ENCODE assay signal across 18 cellular contexts in the genomic region with DNA sequence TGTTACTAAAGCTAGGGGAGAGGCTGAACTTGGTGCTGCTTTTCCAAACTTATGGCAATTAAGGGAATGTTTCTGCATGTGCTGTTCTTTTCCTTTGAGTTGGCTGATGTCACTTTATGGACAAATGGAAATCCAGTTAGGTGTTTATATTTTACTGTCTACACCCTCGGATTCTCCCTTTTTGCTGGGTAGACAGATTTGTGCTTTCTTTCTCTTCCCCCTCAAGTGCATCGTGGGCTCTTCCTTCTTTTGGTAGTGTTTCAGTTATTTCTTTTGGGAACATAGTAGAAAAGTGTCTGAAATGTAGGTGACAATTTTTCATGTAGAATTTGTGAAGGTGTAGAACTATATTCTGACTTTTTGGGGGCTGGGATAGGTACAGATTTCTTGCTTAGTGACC. TPM values are rescaled to one million over a fixed set of nuclear protein-coding genes. Genes with fewer than 3 reads are reported as not detected.
DNase-seq lines count a peak whose midpoint lies in the region; ATAC-seq, FAIRE-seq and TF ChIP-seq lines count a peak whose summit lies in the region.
"Had no signal": no experiment of that assay in that cellular context is flagged by ENCODE, and none has a peak within 500 bp of the region (broad histone marks: within the 10 kb centered on the region; RNA-seq: fewer than 3 reads in every experiment).

No MANE protein-coding gene starts in this region.

- no peak for TF ChIP-seq EP300 in A549 (IDR thresholded peaks at IDR 0.05)
- no peak for TF ChIP-seq EP300 in K562 (IDR thresholded peaks at IDR 0.05; ENCODE audit: low read length)

- H3K4me1 Mint-ChIP-seq in GM23338 = no peaks in the 10 kb centered on the region; the same call in 2 of the 3 replicates
- H3K4me1 Mint-ChIP-seq: CD14-positive monocyte; CD4-positive, alpha-beta memory T cell; CD4-positive, CD25-positive, alpha-beta regulatory T cell; CD8-positive, alpha-beta memory T cell had no signal

- H3K36me3 Mint-ChIP-seq in GM23338 (ENCODE audit: low read depth) = no peaks in the 10 kb centered on the region
- H3K36me3 Mint-ChIP-seq: CD14-positive monocyte; CD4-positive, alpha-beta memory T cell; CD4-positive, CD25-positive, alpha-beta regulatory T cell; CD8-positive, alpha-beta memory T cell had no signal

- in situ Hi-C loops in K562 (cut with MboI) = no loop called here

- H3K36me3 ChIP-seq in GM23338 (ENCODE audit: insufficient read depth) = no peaks in the 10 kb centered on the region
- no peaks in the 10 kb centered on the region for H3K36me3 ChIP-seq in K562 (ENCODE audit: control insufficient read depth, insufficient read depth, low read length)
- H3K36me3 ChIP-seq: BLaER1 had no signal

- H3K27ac ChIP-seq in A549 (no peak overlapping the region), GM23338 (ENCODE audit: low read depth) (no peak overlapping the region), K562 (ENCODE audit: extremely low read depth, low read depth, low read length) (no peak overlapping the region)
- H3K27ac ChIP-seq: BLaER1 had no signal

- H3K4me2 ChIP-seq in A549 (no peak overlapping the region), GM23338 (no peak overlapping the region), K562 (ENCODE audit: insufficient read depth, low read length) (no peak overlapping the region)
- H3K4me2 ChIP-seq: BLaER1 had no signal

- no peak overlapping the region for H3K9ac ChIP-seq in K562 (ENCODE audit: insufficient read depth in 1 of 2, low read depth in 2 of 2, low read length in 2 of 2)
- H3K9ac ChIP-seq: BLaER1 had no signal

- no peak overlapping the region for H3K4me3 Mint-ChIP-seq in GM23338
- H3K4me3 Mint-ChIP-seq: CD14-positive monocyte; CD4-positive, alpha-beta memory T cell; CD4-positive, CD25-positive, alpha-beta regulatory T cell; CD8-positive, alpha-beta memory T cell had no signal

- H3K79me2 ChIP-seq in GM23338 (replicated peaks; ENCODE audit: insufficient read depth) (0 out of 2 replicates have a peak, but pooled peaks cover 3% of the 10 kb centered on the region), K562 (ENCODE audit: control insufficient read depth, insufficient read depth, low read length) (no peaks in the 10 kb centered on the region)

- TF ChIP-seq RAD21 in A549 (conservative IDR thresholded peaks at IDR 0.05 in 1 of 2, IDR thresholded peaks at IDR 0.05 in 1 of 2) = no peak
- no peak for TF ChIP-seq RAD21 in K562 (CRISPR knock-in tag; conservative IDR thresholded peaks at IDR 0.05 in 1 of 2, IDR thresholded peaks at IDR 0.05 in 1 of 2)

- H3F3A ChIP-seq in GM23338 (replicated peaks; ENCODE audit: low read depth) = no peaks in the 10 kb centered on the region

- no peaks in the 10 kb centered on the region for H3K9me1 ChIP-seq in K562 (ENCODE audit: control insufficient read depth, insufficient read depth, low read length)

- FAIRE-seq in A549 (lab: Jason Lieb, UNC) (no peak), K562 (lab: Jason Lieb, UNC) (no peak)
- FAIRE-seq: GM12891, GM19239 had no signal

- H3K9me3 Mint-ChIP-seq in GM23338 = no peaks in the 10 kb centered on the region; the same call in 1 of the 3 replicates
- H3K9me3 Mint-ChIP-seq: CD4-positive, alpha-beta memory T cell had no signal

- no peaks in the 10 kb centered on the region; the same call in 1 of the 2 replicates for H4K20me1 ChIP-seq in GM23338 (replicated peaks; ENCODE audit: insufficient read depth)
- H4K20me1 ChIP-seq in K562 (replicated peaks; ENCODE audit: control insufficient read depth, insufficient read depth, low read length) = no peaks in the 10 kb centered on the region
- H4K20me1 ChIP-seq: BLaER1 had no signal

- H3K9me3 ChIP-seq in A549 = no peaks in the 10 kb centered on the region
- H3K9me3 ChIP-seq in K562 (replicated peaks; ENCODE audit: control insufficient read depth, insufficient read depth, low read depth, low read length) = no peaks in the 10 kb centered on the region
- H3K9me3 ChIP-seq: BE2C, BLaER1 had no signal

- 3% methylated on average over 2 of the region's 2 CpGs for WGBS in A549 (ENCODE audit: missing lambda C conversion rate)
- 0% methylated on average over 2 of the region's 2 CpGs for WGBS in K562 (ENCODE audit: insufficient coverage, low coverage, missing lambda C conversion rate)

- no peak for ATAC-seq in A549
- no peak for ATAC-seq in GM23338
- ATAC-seq in K562 = no peak

- H3K27ac Mint-ChIP-seq in GM23338 = 0 out of 2 replicates have a peak overlapping the region, but pooled peaks have one; percentile 7
- H3K27ac Mint-ChIP-seq: CD14-positive monocyte; CD4-positive, alpha-beta memory T cell; CD4-positive, CD25-positive, alpha-beta regulatory T cell; CD8-positive, alpha-beta memory T cell had no signal

- H3K4me3 ChIP-seq in A549 (no peak overlapping the region), GM23338 (no peak overlapping the region), K562 (no peak overlapping the region)
- H3K4me3 ChIP-seq: BLaER1 had no signal

- TF ChIP-seq CTCF in A549 (IDR thresholded peaks at IDR 0.05) (no peak), GM23338 (conservative IDR thresholded peaks at IDR 0.05; ENCODE audit: low read depth in 2 of 2) (no peak), K562 (IDR thresholded peaks at IDR 0.05 in 2 of 3, conservative IDR thresholded peaks at IDR 0.05 in 1 of 3; ENCODE audit: insufficient read depth in 2 of 3, low read depth in 1 of 3, low read length in 3 of 3) (no peak)

- POLR2A ChIA-PET in A549 (lab: Yijun Ruan, JAX) = no interaction called here
- POLR2A ChIA-PET in K562 (lab: Yijun Ruan, JAX) = interaction anchor here (0.6 kb wide), 1 partner anchor 152 kb away, joined by 3 read pairs; no protein-coding TSS in a partner anchor

- intact Hi-C loops in K562 (cut with micrococcal nuclease) = no loop called here

- CTCF ChIA-PET in A549 (lab: Yijun Ruan, JAX) = interaction anchor here (1.5 kb wide), 1 partner anchor 101 kb away, joined by 4 read pairs; no protein-coding TSS in a partner anchor
- CTCF ChIA-PET in K562 (lab: Yijun Ruan, JAX; ENCODE audit: low intra/inter-chr PET ratio) = no interaction called here

- no peaks in the 10 kb centered on the region for H3K4me1 ChIP-seq in A549
- no peaks in the 10 kb centered on the region for H3K4me1 ChIP-seq in GM23338 (ENCODE audit: insufficient read depth)
- H3K4me1 ChIP-seq in K562 (replicated peaks in 1 of 2; ENCODE audit: control insufficient read depth in 2 of 2, insufficient read depth in 2 of 2, low read length in 2 of 2) = no peaks in the 10 kb centered on the region
- H3K4me1 ChIP-seq: BE2C, BLaER1 had no signal

- no peaks in the 10 kb centered on the region for H3K9me2 ChIP-seq in GM23338 (ENCODE audit: insufficient read depth)

- H2AFZ ChIP-seq in GM23338 = no peak overlapping the region
- H2AFZ ChIP-seq in K562 (ENCODE audit: low read depth, low read length) = no peak overlapping the region

- BruUV-seq in K562 (replicated peaks; lab: Mats Ljungman, UMichigan) = no TSS peak

- no peak for TF ChIP-seq POLR2A in A549 (IDR thresholded peaks at IDR 0.05; ENCODE audit: low read length)
- TF ChIP-seq POLR2A in K562 (conservative IDR thresholded peaks at IDR 0.05) = no peak

- no peaks in the 10 kb centered on the region for H3K27me3 ChIP-seq in GM23338 (ENCODE audit: insufficient read depth)
- no peaks in the 10 kb centered on the region for H3K27me3 ChIP-seq in K562 (ENCODE audit: control insufficient read depth in 2 of 2, insufficient read depth in 2 of 2, low read length in 2 of 2)
- H3K27me3 ChIP-seq: BE2C, BLaER1 had no signal

- H3K27me3 Mint-ChIP-seq in GM23338 (ENCODE audit: insufficient read depth, low read depth, poor library complexity) = no peaks in the 10 kb centered on the region

- DNase-seq in A549 (ENCODE audit: low read depth in 1 of 2, low spot score in 1 of 2) (no peak), GM23338 (ENCODE audit: low spot score) (no peak), K562 (ENCODE audit: extremely low read depth in 1 of 4, low spot score in 3 of 4) (no peak), HUDEP-2 (lab: John Stamatoyannopoulos, UW; ENCODE audit: unreplicated experiment in 76 of 76) (no peak), D341Med (ENCODE audit: low spot score) (no peak)
- DNase-seq: ACHN; BE2C; C1 segment of cervical spinal cord; CD4-positive, alpha-beta memory T cell; CD4-positive, CD25-positive, alpha-beta regulatory T cell; CD8-positive, alpha-beta memory T cell; COR-L47; DMS79 treated with DMSO at 0.1 percent for 48 hours; GF-D8 had no signal

TF ChIP-seq in GM23338, 12 proteins besides CTCF, POLR2A, EP300 and RAD21 (continues in another document):
- no peak for TF ChIP-seq NANOG (IDR thresholded peaks at IDR 0.05; ENCODE audit: borderline replicate concordance)

TF ChIP-seq in K562, 482 proteins besides CTCF, POLR2A, EP300 and RAD21 (continues in another document):
- TF ChIP-seq C11orf30 (IDR thresholded peaks at IDR 0.05; ENCODE audit: low read depth) = 0 out of 2 replicates have a peak, but pooled peaks have one; percentile 13
- TF ChIP-seq MAFG (tag; conservative IDR thresholded peaks at IDR 0.05) = 0 out of 2 replicates have a peak, but pooled peaks have one; percentile 9
- TF ChIP-seq ZNF316 (IDR thresholded peaks at IDR 0.05) = peak; percentile 32; the same call in 1 of the 2 replicates

RNA-seq across cellular contexts. Expression of gene SYT14, which starts 22.9 kb away (rescaled TPM):
- polyA plus RNA-seq in A549 (2011; rRNA removed) (0.01 TPM in 2 replicates), A549 (2017; fragmentation: RNase III; extraction: RNeasy Plus Mini Kit Qiagen cat#74134 plus additional on column Dnase treatment) (0.05 to 0.10 TPM (median 0.06 TPM) in 3 replicates), GM23338 (2016; fragmentation: Nextera tagmentation; extraction: Ambion mirVana) (4.5 and 5.2 TPM in 2 replicates), K562 (2011; rRNA removed) (0.04 TPM in 1 of 2 replicates, not detected in the other), K562 (2014; fragmentation: Illumina TruSeq; extraction: Trizol) (not detected in 2 replicates), K562 (2014; fragmentation: Nextera tagmentation; extraction: Ambion mirVana) (not detected), K562 (2014; rRNA removed) (0.01 TPM in 1 of 2 replicates, not detected in the other)
- polyA plus RNA-seq in A549 (2012; cell fraction: cytosol; rRNA removed) = not detected in 2 replicates
- not detected in 2 replicates for polyA plus RNA-seq in A549 (2012; cell fraction: nucleus; rRNA removed)
- not detected in 2 replicates for polyA minus RNA-seq in A549 (2011; rRNA and poly(A)+ RNA removed)
- total RNA-seq in GM23338 (2014; rRNA removed; shearing (Covaris generic)) = 19.4 and 22.4 TPM in 2 replicates
- total RNA-seq in K562 (2011; cell fraction: chromatin; rRNA removed; ENCODE audit: low replicate concordance) = not detected in 2 replicates
- total RNA-seq in K562 (2011; cell fraction: nucleolus; rRNA removed) = not detected in 2 replicates
- 0.23 TPM in 1 of 2 replicates, not detected in the other for total RNA-seq in K562 (2011; cell fraction: nucleoplasm; rRNA removed)
- total RNA-seq in K562 (2014; rRNA removed) (not detected in 2 replicates), K562 (2014; rRNA removed; fragmentation: Illumina TruSeq; extraction: Trizol) (0.03 TPM in 1 of 2 replicates, not detected in the other), K562 (2015; rRNA removed; fragmentation: Illumina TruSeq; extraction: Trizol) (not detected in 2 replicates), K562 (2021) (0.07 TPM in 1 of 2 replicates, not detected in the other)
- not detected in 2 replicates for polyA plus RNA-seq in K562 (2011; cell fraction: cytosol; rRNA removed)
- not detected in 2 replicates for polyA plus RNA-seq in K562 (2011; cell fraction: nucleus; rRNA removed)
- 0.01 TPM in 2 replicates for polyA plus RNA-seq in K562 (2012)
- not detected in 2 replicates for polyA minus RNA-seq in K562 (2011; rRNA and poly(A)+ RNA removed)
- not detected in 2 replicates for polyA minus RNA-seq in K562 (2011; cell fraction: cytosol; rRNA and poly(A)+ RNA removed)
- not detected in 2 replicates for polyA minus RNA-seq in K562 (2011; cell fraction: nucleus; rRNA and poly(A)+ RNA removed)
- total RNA-seq: CD4-positive, alpha-beta memory T cell; CD4-positive, CD25-positive, alpha-beta regulatory T cell; CD8-positive, alpha-beta memory T cell had no signal
- polyA plus RNA-seq: CD14-positive monocyte; CD4-positive, alpha-beta memory T cell; CD4-positive, CD25-positive, alpha-beta regulatory T cell; CD8-positive, alpha-beta memory T cell had no signal

Comparison
In these comparisons a context has a peak if more than half of its experiments do, and no peak if none do; other contexts are left out.
1. Of the 35 proteins assayed by ChIP-seq in both K562 and A549: peak only in K562: none; only in A549: MAFK; in both: none; in neither: 34.